Comparison of ENCODE assay signal across 1 cellular context in the genomic region with DNA sequence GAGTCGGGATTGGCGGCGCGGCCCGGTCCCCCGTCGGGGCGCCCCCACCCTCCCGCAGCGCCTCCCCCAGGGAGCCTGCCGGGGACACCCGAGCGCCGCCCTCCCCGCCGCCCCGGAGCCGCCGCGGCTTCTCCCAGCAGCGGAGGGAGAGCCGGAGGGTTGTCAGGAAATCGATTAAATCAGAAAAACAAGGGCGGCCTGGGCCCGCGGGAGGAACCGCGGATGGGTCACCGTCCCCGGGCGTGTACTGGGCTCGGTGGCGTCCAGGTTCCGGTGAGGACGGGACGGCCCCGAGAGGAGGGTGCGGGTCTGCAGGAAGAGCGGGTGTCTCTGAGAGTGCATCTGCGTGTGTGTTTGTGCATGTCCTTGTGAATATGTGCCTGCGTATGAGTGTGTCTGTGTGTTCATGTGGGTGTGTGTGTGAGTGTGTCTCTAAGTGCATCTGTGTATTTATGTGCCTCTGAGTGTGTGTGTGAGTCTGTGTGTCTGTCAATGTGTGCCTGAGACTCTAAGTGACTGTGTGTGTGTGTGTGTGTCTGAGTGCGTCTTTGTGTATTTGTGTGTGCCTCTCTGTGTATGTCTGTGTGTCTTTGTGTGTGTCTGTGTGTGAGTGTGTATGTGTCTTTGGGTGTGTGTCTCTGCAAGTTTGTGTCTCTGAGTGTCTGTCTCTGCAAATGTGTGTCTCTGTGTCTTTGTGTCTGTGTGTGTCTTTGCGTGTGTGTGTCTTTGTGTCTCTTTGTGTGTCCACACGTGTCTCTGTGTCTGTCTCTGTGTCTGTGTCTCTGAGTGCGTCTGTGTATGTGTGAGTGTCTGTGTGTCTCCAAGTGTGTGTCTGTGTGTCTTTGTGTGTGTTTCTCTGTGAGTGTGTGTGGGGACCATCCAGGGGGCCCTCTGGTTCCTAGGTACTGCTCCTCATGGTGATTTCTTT.
TF ChIP-seq lines count a peak whose summit lies in the region.

No MANE protein-coding gene starts in this region.

TF ChIP-seq in HepG2, 621 proteins besides CTCF, POLR2A, EP300 and RAD21 (continued from another document and continues in another):
- TF ChIP-seq, protein P1, sequence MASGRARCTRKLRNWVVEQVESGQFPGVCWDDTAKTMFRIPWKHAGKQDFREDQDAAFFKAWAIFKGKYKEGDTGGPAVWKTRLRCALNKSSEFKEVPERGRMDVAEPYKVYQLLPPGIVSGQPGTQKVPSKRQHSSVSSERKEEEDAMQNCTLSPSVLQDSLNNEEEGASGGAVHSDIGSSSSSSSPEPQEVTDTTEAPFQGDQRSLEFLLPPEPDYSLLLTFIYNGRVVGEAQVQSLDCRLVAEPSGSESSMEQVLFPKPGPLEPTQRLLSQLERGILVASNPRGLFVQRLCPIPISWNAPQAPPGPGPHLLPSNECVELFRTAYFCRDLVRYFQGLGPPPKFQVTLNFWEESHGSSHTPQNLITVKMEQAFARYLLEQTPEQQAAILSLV (CRISPR knock-in tag; IDR thresholded peaks at IDR 0.05; ENCODE audit: borderline replicate concordance) = no peak
- TF ChIP-seq ZNF17 (CRISPR knock-in tag; IDR thresholded peaks at IDR 0.05) (no peak), SNAI1 (CRISPR knock-in tag; IDR thresholded peaks at IDR 0.05; ENCODE audit: borderline replicate concordance) (no peak), LCORL (IDR thresholded peaks at IDR 0.05) (0 out of 2 replicates have a peak, but pooled peaks have one; percentile 37), LCORL (CRISPR knock-in tag; IDR thresholded peaks at IDR 0.05) (no peak), ZNF556 (CRISPR knock-in tag; IDR thresholded peaks at IDR 0.05; ENCODE audit: borderline replicate concordance) (0 out of 2 replicates have a peak, but pooled peaks have one; percentile 35), ZBTB38 (CRISPR knock-in tag; IDR thresholded peaks at IDR 0.05) (no peak), SALL1 (CRISPR knock-in tag; IDR thresholded peaks at IDR 0.05) (0 out of 2 replicates have a peak, but pooled peaks have one; percentile 6), FOXK2 (IDR thresholded peaks at IDR 0.05) (peak; percentile 61), ZNF318 (CRISPR knock-in tag; IDR thresholded peaks at IDR 0.05) (no peak), ELF3 (CRISPR knock-in tag; IDR thresholded peaks at IDR 0.05) (no peak), ZNF547 (CRISPR knock-in tag; IDR thresholded peaks at IDR 0.05) (0 out of 2 replicates have a peak, but pooled peaks have one; percentile 32), ZSCAN5A (CRISPR knock-in tag; IDR thresholded peaks at IDR 0.05; ENCODE audit: borderline replicate concordance) (no peak), NFATC3 (CRISPR knock-in tag; IDR thresholded peaks at IDR 0.05) (no peak), ZNF136 (CRISPR knock-in tag; IDR thresholded peaks at IDR 0.05; ENCODE audit: low read depth) (no peak), HNF1A (IDR thresholded peaks at IDR 0.05; ENCODE audit: low read depth) (no peak), HNF1A (CRISPR knock-in tag; IDR thresholded peaks at IDR 0.05; ENCODE audit: borderline replicate concordance) (no peak), ZNF225 (CRISPR knock-in tag; IDR thresholded peaks at IDR 0.05) (peak; percentile 51; the same call in 1 of the 2 replicates), ZNF672 (CRISPR knock-in tag; IDR thresholded peaks at IDR 0.05) (no peak), AHR (CRISPR knock-in tag; IDR thresholded peaks at IDR 0.05) (peak; percentile 14; the same call in 1 of the 2 replicates), CREB1 (IDR thresholded peaks at IDR 0.05) (peak; percentile 1; the same call in 1 of the 2 replicates), CREB1 (CRISPR knock-in tag; IDR thresholded peaks at IDR 0.05) (no peak), ZNF510 (CRISPR knock-in tag; IDR thresholded peaks at IDR 0.05; ENCODE audit: low read depth) (no peak), ZKSCAN5 (CRISPR knock-in tag; IDR thresholded peaks at IDR 0.05) (no peak), DDIT3 (CRISPR knock-in tag; IDR thresholded peaks at IDR 0.05) (no peak), FOXO1 (CRISPR knock-in tag; IDR thresholded peaks at IDR 0.05) (no peak), ERF (CRISPR knock-in tag; IDR thresholded peaks at IDR 0.05) (no peak), ZNF788 (CRISPR knock-in tag; IDR thresholded peaks at IDR 0.05; ENCODE audit: borderline replicate concordance) (no peak), ATF1 (CRISPR knock-in tag; IDR thresholded peaks at IDR 0.05) (no peak), NFKBIZ (CRISPR knock-in tag; IDR thresholded peaks at IDR 0.05) (no peak), ZFP36 (IDR thresholded peaks at IDR 0.05; ENCODE audit: borderline replicate concordance, low read depth, low read length, partially characterized antibody) (peak; percentile 8), PHF8 (CRISPR knock-in tag; IDR thresholded peaks at IDR 0.05) (peak; percentile 30; the same call in 1 of the 2 replicates), ONECUT2 (CRISPR knock-in tag; IDR thresholded peaks at IDR 0.05) (peak; percentile 67), NPAS2 (CRISPR knock-in tag; IDR thresholded peaks at IDR 0.05; ENCODE audit: borderline replicate concordance) (no peak), CSRNP1 (CRISPR knock-in tag; IDR thresholded peaks at IDR 0.05) (no peak), FOXA1 (IDR thresholded peaks at IDR 0.05) (peak; percentile 39; the same call in 1 of the 2 replicates), FOXA1 (CRISPR knock-in tag; IDR thresholded peaks at IDR 0.05) (no peak), ISL2 (CRISPR knock-in tag; IDR thresholded peaks at IDR 0.05) (no peak)
- TF ChIP-seq, protein P2, sequence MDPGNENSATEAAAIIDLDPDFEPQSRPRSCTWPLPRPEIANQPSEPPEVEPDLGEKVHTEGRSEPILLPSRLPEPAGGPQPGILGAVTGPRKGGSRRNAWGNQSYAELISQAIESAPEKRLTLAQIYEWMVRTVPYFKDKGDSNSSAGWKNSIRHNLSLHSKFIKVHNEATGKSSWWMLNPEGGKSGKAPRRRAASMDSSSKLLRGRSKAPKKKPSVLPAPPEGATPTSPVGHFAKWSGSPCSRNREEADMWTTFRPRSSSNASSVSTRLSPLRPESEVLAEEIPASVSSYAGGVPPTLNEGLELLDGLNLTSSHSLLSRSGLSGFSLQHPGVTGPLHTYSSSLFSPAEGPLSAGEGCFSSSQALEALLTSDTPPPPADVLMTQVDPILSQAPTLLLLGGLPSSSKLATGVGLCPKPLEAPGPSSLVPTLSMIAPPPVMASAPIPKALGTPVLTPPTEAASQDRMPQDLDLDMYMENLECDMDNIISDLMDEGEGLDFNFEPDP (CRISPR knock-in tag; conservative IDR thresholded peaks at IDR 0.05) = no peak
- TF ChIP-seq, protein P3, sequence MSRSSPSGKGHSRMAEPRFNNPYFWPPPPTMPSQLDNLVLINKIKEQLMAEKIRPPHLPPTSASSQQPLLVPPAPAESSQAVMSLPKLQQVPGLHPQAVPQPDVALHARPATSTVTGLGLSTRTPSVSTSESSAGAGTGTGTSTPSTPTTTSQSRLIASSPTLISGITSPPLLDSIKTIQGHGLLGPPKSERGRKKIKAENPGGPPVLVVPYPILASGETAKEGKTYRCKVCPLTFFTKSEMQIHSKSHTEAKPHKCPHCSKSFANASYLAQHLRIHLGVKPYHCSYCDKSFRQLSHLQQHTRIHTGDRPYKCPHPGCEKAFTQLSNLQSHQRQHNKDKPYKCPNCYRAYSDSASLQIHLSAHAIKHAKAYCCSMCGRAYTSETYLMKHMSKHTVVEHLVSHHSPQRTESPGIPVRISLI (CRISPR knock-in tag; IDR thresholded peaks at IDR 0.05; ENCODE audit: borderline replicate concordance) = no peak
